In the genomic region with DNA sequence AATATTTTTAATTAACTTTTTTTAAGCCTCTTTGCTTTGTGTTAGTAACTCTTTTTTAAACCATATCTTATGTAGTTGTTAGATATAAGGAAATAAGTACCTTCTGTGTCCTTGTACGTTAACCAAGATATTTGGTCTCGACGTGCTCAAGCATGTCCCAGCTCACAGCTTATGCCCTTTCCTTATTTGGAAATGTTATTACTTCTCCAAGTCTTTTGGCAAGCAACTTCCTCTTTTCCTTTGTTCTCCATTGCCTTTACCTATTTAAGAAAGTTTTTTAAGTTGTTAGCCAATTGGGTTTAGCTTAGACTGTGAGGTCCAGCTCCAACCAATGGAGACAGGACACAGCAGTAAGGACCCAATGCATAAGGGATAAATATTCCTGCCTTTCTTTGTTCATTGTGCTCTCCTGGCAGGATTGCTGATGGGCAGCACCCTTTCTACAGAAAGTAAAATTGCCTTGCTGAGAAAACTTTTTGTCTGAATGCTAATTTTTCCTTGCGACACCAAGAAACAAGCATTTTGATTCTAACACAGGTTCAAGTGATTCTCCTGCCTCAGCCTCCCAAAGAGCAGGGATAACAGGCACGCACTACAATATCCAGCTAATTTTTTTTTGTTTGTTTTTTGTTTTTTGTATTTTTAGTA, we compare ENCODE assay signal across 22 cellular contexts. TPM values are rescaled to one million over a fixed set of nuclear protein-coding genes. Genes with fewer than 3 reads are reported as not detected.
"Had no signal": no experiment of that assay in that cellular context is flagged by ENCODE, and none has a peak within 500 bp of the region (broad histone marks: within the 10 kb centered on the region; RNA-seq: fewer than 3 reads in every experiment).

No MANE protein-coding gene starts in this region.

- H3K27me3 ChIP-seq: body of pancreas, tibial nerve, uterus had no signal

- H3K36me3 ChIP-seq: esophagus squamous epithelium, neutrophil, tibial nerve, uterus had no signal

- DNase-seq: activated CD4-positive, alpha-beta T cell treated with anti-CD3 and anti-CD28 coated beads, Interleukin-2, amount 10 ng/mL, durations not matched to agents 24 days and 14 days; activated CD4-positive, CD25-positive, alpha-beta regulatory T cell; activated CD8-positive, alpha-beta memory T cell treated with anti-CD3 and anti-CD28 coated beads, Interleukin-2, amount 50 U/mL, for 48 hours; activated CD8-positive, alpha-beta T cell treated with anti-CD3 and anti-CD28 coated beads, Interleukin-2, amount 10 ng/mL, durations not matched to agents 7 days and 5 days; activated naive CD8-positive, alpha-beta T cell treated with anti-CD3 and anti-CD28 coated beads for 36 hours; amygdala; body of pancreas; effector CD4-positive, alpha-beta T cell; esophagus squamous epithelium; mesendoderm; natural killer cell; stimulated activated CD4-positive, alpha-beta T cell treated with anti-CD3 and anti-CD28 coated beads, Interleukin-2, amount 100 ng/mL, for 48 hours; stimulated activated naive CD4-positive, alpha-beta T cell had no signal

- H3K4me3 ChIP-seq: body of pancreas, coronary artery, esophagus squamous epithelium, tibial nerve, uterus had no signal

- H3K27me3 Mint-ChIP-seq: central memory CD8-positive, alpha-beta T cell had no signal

- H3K27ac ChIP-seq: body of pancreas, coronary artery, esophagus squamous epithelium, neutrophil, tibial nerve, uterus had no signal

- H3K4me1 Mint-ChIP-seq: central memory CD8-positive, alpha-beta T cell; natural killer cell had no signal

- H3K27ac Mint-ChIP-seq: activated CD4-positive, alpha-beta T cell treated with anti-CD3 and anti-CD28 coated beads, Interleukin-2, amount 10 ng/mL, durations not matched to agents 24 days and 14 days; activated CD8-positive, alpha-beta T cell treated with anti-CD3 and anti-CD28 coated beads, Interleukin-2, amount 10 ng/mL, durations not matched to agents 7 days and 5 days; activated naive CD8-positive, alpha-beta T cell treated with anti-CD3 and anti-CD28 coated beads for 36 hours; natural killer cell had no signal

- ATAC-seq: activated CD8-positive, alpha-beta T cell treated with anti-CD3 and anti-CD28 coated beads, Interleukin-2, amount 10 ng/mL, durations not matched to agents 7 days and 5 days; body of pancreas; natural killer cell had no signal

- H3K4me1 ChIP-seq: uterus had no signal

- H3K9me3 Mint-ChIP-seq: activated naive CD8-positive, alpha-beta T cell treated with anti-CD3 and anti-CD28 coated beads for 36 hours; central memory CD8-positive, alpha-beta T cell; natural killer cell had no signal

- H3K4me3 Mint-ChIP-seq: activated CD4-positive, alpha-beta T cell treated with anti-CD3 and anti-CD28 coated beads, Interleukin-2, amount 10 ng/mL, durations not matched to agents 24 days and 14 days; activated CD8-positive, alpha-beta T cell treated with anti-CD3 and anti-CD28 coated beads, Interleukin-2, amount 10 ng/mL, durations not matched to agents 7 days and 5 days; activated naive CD8-positive, alpha-beta T cell treated with anti-CD3 and anti-CD28 coated beads for 36 hours; central memory CD8-positive, alpha-beta T cell; natural killer cell had no signal

RNA-seq across cellular contexts. Expression of gene DKKL1, which starts 5.2 kb away (rescaled TPM):
- total RNA-seq: activated CD4-positive, alpha-beta T cell treated with anti-CD3 and anti-CD28 coated beads, Interleukin-2, amount 10 ng/mL, durations not matched to agents 24 days and 14 days; activated CD8-positive, alpha-beta T cell treated with anti-CD3 and anti-CD28 coated beads, Interleukin-2, amount 10 ng/mL, durations not matched to agents 7 days and 5 days; activated naive CD8-positive, alpha-beta T cell treated with anti-CD3 and anti-CD28 coated beads for 36 hours; body of pancreas; esophagus squamous epithelium; fibroblast of villous mesenchyme; natural killer cell; tibial nerve had no signal

RNA-seq across cellular contexts. Expression of gene TEAD2, which starts 6.6 kb away (rescaled TPM):
- total RNA-seq: activated CD4-positive, alpha-beta T cell treated with anti-CD3 and anti-CD28 coated beads, Interleukin-2, amount 10 ng/mL, durations not matched to agents 24 days and 14 days; activated CD8-positive, alpha-beta T cell treated with anti-CD3 and anti-CD28 coated beads, Interleukin-2, amount 10 ng/mL, durations not matched to agents 7 days and 5 days; activated naive CD8-positive, alpha-beta T cell treated with anti-CD3 and anti-CD28 coated beads for 36 hours; natural killer cell had no signal

RNA-seq across cellular contexts. Expression of gene KASH5, which starts 19.2 kb away (rescaled TPM):
- total RNA-seq: activated CD4-positive, alpha-beta T cell treated with anti-CD3 and anti-CD28 coated beads, Interleukin-2, amount 10 ng/mL, durations not matched to agents 24 days and 14 days; activated CD8-positive, alpha-beta T cell treated with anti-CD3 and anti-CD28 coated beads, Interleukin-2, amount 10 ng/mL, durations not matched to agents 7 days and 5 days; esophagus squamous epithelium; fibroblast of villous mesenchyme; liver; renal cortical epithelial cell; subcutaneous adipose tissue; tibial nerve had no signal
- polyA plus RNA-seq: liver had no signal

RNA-seq across cellular contexts. Expression of gene CD37, which starts 33.6 kb away (rescaled TPM):
- total RNA-seq: fibroblast of villous mesenchyme, renal cortical epithelial cell had no signal

RNA-seq across cellular contexts. Expression of gene SLC6A16, which starts 43.8 kb away (rescaled TPM):
- total RNA-seq: fibroblast of villous mesenchyme had no signal
